In the genomic region with DNA sequence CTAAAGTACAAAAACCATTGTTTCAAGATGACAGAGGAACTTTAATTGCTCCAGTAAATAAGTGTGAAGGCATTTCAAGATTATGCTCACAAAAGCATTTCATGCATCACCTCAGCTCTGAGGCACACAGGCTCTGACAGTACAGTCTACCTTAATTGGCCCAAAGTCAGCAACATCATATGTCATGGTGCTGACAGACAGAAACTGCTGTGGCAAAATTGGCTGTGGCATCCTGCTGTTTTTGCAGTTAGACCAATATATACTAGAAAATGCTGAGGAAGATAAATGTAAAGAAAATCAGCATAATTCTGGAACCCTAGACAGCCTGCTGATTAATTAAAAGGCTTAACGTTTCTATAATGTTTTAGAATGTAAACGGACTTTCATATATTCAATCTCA, we compare ENCODE assay signal across 26 cellular contexts. TPM values are rescaled to one million over a fixed set of nuclear protein-coding genes. Genes with fewer than 3 reads are reported as not detected.
DNase-seq lines count a peak whose midpoint lies in the region; ATAC-seq, FAIRE-seq and TF ChIP-seq lines count a peak whose summit lies in the region.
"Had no signal": no experiment of that assay in that cellular context is flagged by ENCODE, and none has a peak within 500 bp of the region (broad histone marks: within the 10 kb centered on the region; RNA-seq: fewer than 3 reads in every experiment).

No MANE protein-coding gene starts in this region.

- H3K4me1 ChIP-seq in left ventricle myocardium inferior (peaks cover 25% of the 10 kb centered on the region), endodermal cell (ENCODE audit: control insufficient read depth, insufficient read depth, low read length) (no peaks in the 10 kb centered on the region), liver (ENCODE audit: control insufficient read depth in 4 of 4, insufficient read depth in 4 of 4, low read length in 3 of 4) (peaks cover 2 to 30% (median 14%) of the 10 kb centered on the region in 4 donors)
- H3K4me1 ChIP-seq: thyroid gland had no signal

- FAIRE-seq in D721Med (lab: Jason Lieb, UNC), result no peak
- FAIRE-seq in frontal cortex (lab: Jason Lieb, UNC), result no peak
- FAIRE-seq: endometrium, GM18507, small intestine had no signal

- DNase-seq in left ventricle myocardium inferior (no peak), Right ventricle myocardium inferior (ENCODE audit: missing footprints) (no peak), endodermal cell (peak; percentile 10), D721Med (ENCODE audit: insufficient read length, low spot score) (no peak), NOMO-1 treated with dmso at 0.1 percent for 144 hours (lab: John Stamatoyannopoulos, UW; ENCODE audit: unreplicated experiment) (no peak), frontal cortex (ENCODE audit: low spot score in 2 of 2) (no peak)
- DNase-seq: activated CD8-positive, alpha-beta T cell treated with anti-CD3 and anti-CD28 coated beads for 36 hours; caudate nucleus; CD8-positive, alpha-beta T cell; KBM-7; kidney glomerular epithelial cell; NCI-H1417 treated with DMSO at 0.1 percent for 48 hours; NCI-H82; small intestine; stimulated activated CD4-positive, alpha-beta T cell treated with anti-CD3 and anti-CD28 coated beads, Interleukin-1b, Interleukin-23, amount 100 ng/mL, for 48 hours; stomach; thyroid gland had no signal

- TF ChIP-seq RAD21 in liver (IDR thresholded peaks at IDR 0.05), result no peak

- WGBS in endodermal cell (ENCODE audit: insufficient coverage in 1 of 2, insufficient read length in 1 of 2), 2 experiments, result 100% methylated on average over 2 of the region's 2 CpGs; no CpG with 5 or more reads in 1 of the 2 experiments
- 87% methylated on average over 2 of the region's 2 CpGs for WGBS in liver

- no peaks in the 10 kb centered on the region for H3K9me3 Mint-ChIP-seq in endodermal cell
- H3K9me3 Mint-ChIP-seq: activated naive CD4-positive, alpha-beta T cell treated with anti-CD3 and anti-CD28 coated beads, Interleukin-2, amount 50 U/mL, for 24 hours; activated T-helper 2 cell treated with anti-CD3 and anti-CD28 coated beads, Interferon-gamma antibody, Interleukin-2, Interleukin-4, amounts not matched to agents 10 μg/mL and 5 μg/mL and 100 μg/mL, durations not matched to agents 14 hours and 24 hours and 36 hours had no signal

- H3K27me3 ChIP-seq in left ventricle myocardium inferior (ENCODE audit: low read depth), result no peaks in the 10 kb centered on the region
- H3K27me3 ChIP-seq in endodermal cell (ENCODE audit: control insufficient read depth, insufficient read depth, low read length, poor library complexity, severe bottlenecking), result no peaks in the 10 kb centered on the region
- no peaks in the 10 kb centered on the region for H3K27me3 ChIP-seq in liver (ENCODE audit: control insufficient read depth in 4 of 4, insufficient read depth in 4 of 4, low read length in 3 of 4)
- H3K27me3 ChIP-seq: neutrophil, stomach, thyroid gland had no signal

- H3K4me3 ChIP-seq in left ventricle myocardium inferior (no peak overlapping the region), endodermal cell (ENCODE audit: low read length) (no peak overlapping the region), liver (ENCODE audit: low read depth in 1 of 3, low read length in 3 of 3) (no peak overlapping the region)
- H3K4me3 ChIP-seq: stomach, thyroid gland had no signal

- H3K27ac ChIP-seq in left ventricle myocardium inferior (replicated peaks) (peak overlapping the region; percentile 15), endodermal cell (ENCODE audit: low read depth, low read length) (no peak overlapping the region), liver (ENCODE audit: low read depth in 1 of 2, low read length in 2 of 2) (peak overlapping the region; percentile 63 to 75)
- H3K27ac ChIP-seq: neutrophil, stomach, thyroid gland had no signal

- no peak overlapping the region for H3K27ac Mint-ChIP-seq in endodermal cell
- H3K27ac Mint-ChIP-seq: activated CD8-positive, alpha-beta T cell treated with anti-CD3 and anti-CD28 coated beads for 36 hours; activated naive CD4-positive, alpha-beta T cell treated with anti-CD3 and anti-CD28 coated beads, Interleukin-2, amount 50 U/mL, for 24 hours; activated T-helper 2 cell treated with anti-CD3 and anti-CD28 coated beads, Interferon-gamma antibody, Interleukin-2, Interleukin-4, amounts not matched to agents 10 μg/mL and 5 μg/mL and 100 μg/mL, durations not matched to agents 14 hours and 24 hours and 36 hours; B cell; CD8-positive, alpha-beta T cell; dendritic cell treated with granulocyte-macrophage colony-stimulating factor and Interleukin-4, amounts not matched to agents 40 ng/mL and 50 ng/mL, for 4 days had no signal

- no peak for ATAC-seq in Right ventricle myocardium inferior
- ATAC-seq: activated CD8-positive, alpha-beta T cell treated with anti-CD3 and anti-CD28 coated beads for 36 hours; CD8-positive, alpha-beta T cell; HCT116 had no signal

- H3K4me3 Mint-ChIP-seq in endodermal cell, result no peak overlapping the region
- H3K4me3 Mint-ChIP-seq: activated CD8-positive, alpha-beta T cell treated with anti-CD3 and anti-CD28 coated beads for 36 hours; activated naive CD4-positive, alpha-beta T cell treated with anti-CD3 and anti-CD28 coated beads, Interleukin-2, amount 50 U/mL, for 24 hours; B cell; CD8-positive, alpha-beta T cell; dendritic cell treated with granulocyte-macrophage colony-stimulating factor and Interleukin-4, amounts not matched to agents 40 ng/mL and 50 ng/mL, for 4 days had no signal

- TF ChIP-seq CTCF in left ventricle myocardium inferior (IDR thresholded peaks at IDR 0.05; ENCODE audit: borderline replicate concordance) (no peak), endodermal cell (conservative IDR thresholded peaks at IDR 0.05) (no peak), liver (IDR thresholded peaks at IDR 0.05; ENCODE audit: low read depth, low read length, missing input control) (no peak), D721Med (IDR thresholded peaks at IDR 0.05; ENCODE audit: insufficient read depth, missing control alignments) (no peak)

- H3K9ac ChIP-seq in endodermal cell (ENCODE audit: extremely low read depth, low read length, poor library complexity, severe bottlenecking), result no peak overlapping the region
- H3K9ac ChIP-seq in liver (ENCODE audit: low read depth in 1 of 2, low read length in 2 of 2), result peak overlapping the region in 1 of 2 donors; percentile 42

- peaks cover 38% of the 10 kb centered on the region for H3K36me3 ChIP-seq in left ventricle myocardium inferior
- H3K36me3 ChIP-seq in endodermal cell (ENCODE audit: control insufficient read depth, insufficient read depth, low read length), result peaks cover 7% of the 10 kb centered on the region
- peaks cover 2 to 16% (median 9%) of the 10 kb centered on the region in 4 donors for H3K36me3 ChIP-seq in liver (ENCODE audit: control insufficient read depth in 4 of 4, insufficient read depth in 3 of 4, low read depth in 1 of 4, low read length in 3 of 4)

- intact Hi-C loops in left ventricle myocardium inferior (cut with micrococcal nuclease) (no loop called here), Right ventricle myocardium inferior (cut with DNase I) (no loop called here)

- H3K36me3 Mint-ChIP-seq in endodermal cell (ENCODE audit: low read depth), result peaks cover 35% of the 10 kb centered on the region

- peaks cover 21% of the 10 kb centered on the region for H3K4me1 Mint-ChIP-seq in endodermal cell
- H3K4me1 Mint-ChIP-seq: activated naive CD4-positive, alpha-beta T cell treated with anti-CD3 and anti-CD28 coated beads, Interleukin-2, amount 50 U/mL, for 24 hours had no signal

- peaks cover 10% of the 10 kb centered on the region for H3K9me3 ChIP-seq in left ventricle myocardium inferior (replicated peaks)
- no peaks in the 10 kb centered on the region for H3K9me3 ChIP-seq in endodermal cell (ENCODE audit: control insufficient read depth, low read length)
- peaks cover 0 to 6% (median 0%) of the 10 kb centered on the region in 4 donors for H3K9me3 ChIP-seq in liver (ENCODE audit: control insufficient read depth in 4 of 4, low read length in 3 of 4)
- H3K9me3 ChIP-seq: neutrophil, thyroid gland had no signal

- H3K27me3 Mint-ChIP-seq in endodermal cell (ENCODE audit: insufficient read depth), result no peaks in the 10 kb centered on the region
- H3K27me3 Mint-ChIP-seq: activated CD8-positive, alpha-beta T cell treated with anti-CD3 and anti-CD28 coated beads for 36 hours; activated naive CD4-positive, alpha-beta T cell treated with anti-CD3 and anti-CD28 coated beads, Interleukin-2, amount 50 U/mL, for 24 hours; B cell; dendritic cell treated with granulocyte-macrophage colony-stimulating factor and Interleukin-4, amounts not matched to agents 40 ng/mL and 50 ng/mL, for 4 days had no signal

TF ChIP-seq in liver, 16 proteins besides CTCF, POLR2A, EP300 and RAD21 (continues in another document):
- TF ChIP-seq GABPA (IDR thresholded peaks at IDR 0.05 in 1 of 2, conservative IDR thresholded peaks at IDR 0.05 in 1 of 2) (no peak), TAF1 (conservative IDR thresholded peaks at IDR 0.05) (no peak), RXRA (IDR thresholded peaks at IDR 0.05) (no peak), HNF4A (conservative IDR thresholded peaks at IDR 0.05) (no peak), YY1 (IDR thresholded peaks at IDR 0.05) (no peak), EGR1 (IDR thresholded peaks at IDR 0.05; ENCODE audit: low read depth in 2 of 2) (no peak), FOXA2 (IDR thresholded peaks at IDR 0.05) (no peak)
- TF ChIP-seq, protein P1, sequence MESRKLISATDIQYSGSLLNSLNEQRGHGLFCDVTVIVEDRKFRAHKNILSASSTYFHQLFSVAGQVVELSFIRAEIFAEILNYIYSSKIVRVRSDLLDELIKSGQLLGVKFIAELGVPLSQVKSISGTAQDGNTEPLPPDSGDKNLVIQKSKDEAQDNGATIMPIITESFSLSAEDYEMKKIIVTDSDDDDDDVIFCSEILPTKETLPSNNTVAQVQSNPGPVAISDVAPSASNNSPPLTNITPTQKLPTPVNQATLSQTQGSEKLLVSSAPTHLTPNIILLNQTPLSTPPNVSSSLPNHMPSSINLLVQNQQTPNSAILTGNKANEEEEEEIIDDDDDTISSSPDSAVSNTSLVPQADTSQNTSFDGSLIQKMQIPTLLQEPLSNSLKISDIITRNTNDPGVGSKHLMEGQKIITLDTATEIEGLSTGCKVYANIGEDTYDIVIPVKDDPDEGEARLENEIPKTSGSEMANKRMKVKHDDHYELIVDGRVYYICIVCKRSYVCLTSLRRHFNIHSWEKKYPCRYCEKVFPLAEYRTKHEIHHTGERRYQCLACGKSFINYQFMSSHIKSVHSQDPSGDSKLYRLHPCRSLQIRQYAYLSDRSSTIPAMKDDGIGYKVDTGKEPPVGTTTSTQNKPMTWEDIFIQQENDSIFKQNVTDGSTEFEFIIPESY (IDR thresholded peaks at IDR 0.05), result no peak
- TF ChIP-seq, protein P2, sequence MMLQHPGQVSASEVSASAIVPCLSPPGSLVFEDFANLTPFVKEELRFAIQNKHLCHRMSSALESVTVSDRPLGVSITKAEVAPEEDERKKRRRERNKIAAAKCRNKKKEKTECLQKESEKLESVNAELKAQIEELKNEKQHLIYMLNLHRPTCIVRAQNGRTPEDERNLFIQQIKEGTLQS (IDR thresholded peaks at IDR 0.05), result no peak

RNA-seq across cellular contexts. Expression of a gene that starts 34.9 kb away (rescaled TPM):
- total RNA-seq in left ventricle myocardium inferior, result 6.5 TPM
- total RNA-seq in Right ventricle myocardium inferior, result 7.8 TPM
- 10 to 100 TPM; 70.0 to 89.7 TPM for total RNA-seq in endodermal cell
- polyA plus RNA-seq in endodermal cell (2013, experiment 1 of 2), result 36.8 TPM
- polyA plus RNA-seq in endodermal cell (2013, experiment 2 of 2), result 37.3 TPM
- total RNA-seq in liver, result 100 to 1,000 TPM in 1 of 2 donors, 10 to 100 TPM in 1; 50.1 to 316 TPM
- polyA plus RNA-seq in liver, result 10 to 100 TPM; 33.2 to 55.0 TPM
- 22.0 TPM for total RNA-seq in frontal cortex
